Comparison of ENCODE assay signal across 12 cellular contexts in genomic region chr6:11241793-11242201, GRCh38. TPM values are rescaled to one million over a fixed set of nuclear protein-coding genes. Genes with fewer than 3 reads are reported as not detected.
DNase-seq lines count a peak whose midpoint lies in the region; ATAC-seq and TF ChIP-seq lines count a peak whose summit lies in the region.
"Had no signal": no experiment of that assay in that cellular context is flagged by ENCODE, and none has a peak within 500 bp of the region (broad histone marks: within the 10 kb centered on the region; RNA-seq: fewer than 3 reads in every experiment).

No MANE protein-coding gene starts in this region.

- peak; percentile 27 for DNase-seq in OCI-M1 (lab: John Stamatoyannopoulos, UW)
- peak; percentile 54 for DNase-seq in fibroblast of the aortic adventitia (ENCODE audit: low read depth)
- DNase-seq in lung (ENCODE audit: low spot score), result peak; percentile 87
- peak; percentile 90 for DNase-seq in testis
- no peak for DNase-seq in activated CD4-positive, alpha-beta T cell treated with anti-CD3 and anti-CD28 coated beads, Interleukin-2, amount 50 U/mL, for 48 hours
- DNase-seq in DMS 273 (lab: John Stamatoyannopoulos, UW; ENCODE audit: unreplicated experiment), result no peak
- no peak for DNase-seq in NCI-H226
- DNase-seq: activated T-cell treated with anti-CD3 and anti-CD28 coated beads, Interleukin-2, amount 50 U/mL, for 72 hours; esophagus squamous epithelium; NCI-H1694 treated with DMSO at 0.1 percent for 48 hours had no signal

- H3K27ac ChIP-seq in lung (ENCODE audit: low read depth in 1 of 2, low read length in 1 of 2) (peak overlapping the region in 1 of 2 donors; percentile 74), testis (peak overlapping the region; percentile 45 to 50)
- H3K27ac ChIP-seq: esophagus squamous epithelium had no signal

- TF ChIP-seq CTCF in fibroblast of the aortic adventitia (IDR thresholded peaks at IDR 0.05; ENCODE audit: insufficient read depth, low read length) (peak; percentile 86), lung (IDR thresholded peaks at IDR 0.05; ENCODE audit: control extremely low read depth, extremely low read depth) (peak; percentile 27), testis (IDR thresholded peaks at IDR 0.05) (peak; percentile 74 to 82 (median 78))

- 54 to 85% methylated on average over 17 of the region's 17 CpGs for WGBS in lung, 2 donors
- WGBS in testis, 2 donors, result 36 to 41% methylated on average over 16 to 17 of the region's 17 CpGs

- ATAC-seq in lung (ENCODE audit: insufficient read depth, low FRiP score), result peak; percentile 83
- no peak for ATAC-seq in HG02623 (IDR thresholded peaks at IDR 0.05; ENCODE audit: unreplicated experiment)
- ATAC-seq: activated T-cell treated with anti-CD3 and anti-CD28 coated beads, Interleukin-2, amount 50 U/mL, for 72 hours had no signal

- H3K9me3 ChIP-seq in lung (ENCODE audit: control insufficient read depth in 2 of 2, insufficient read depth in 1 of 2, low read length in 1 of 2) (no peaks in the 10 kb centered on the region), testis (no peaks in the 10 kb centered on the region)
- H3K9me3 ChIP-seq: esophagus squamous epithelium had no signal

- H3K4me1 ChIP-seq in lung (ENCODE audit: control insufficient read depth in 2 of 2, insufficient read depth in 2 of 2, low read length in 2 of 2), result peaks cover 0 to 15% of the 10 kb centered on the region in 2 donors
- peaks cover 19% of the 10 kb centered on the region for H3K4me1 ChIP-seq in testis

- H3K27me3 ChIP-seq in lung (ENCODE audit: control insufficient read depth, insufficient read depth) (no peaks in the 10 kb centered on the region), testis (no peaks in the 10 kb centered on the region)
- H3K27me3 ChIP-seq: esophagus squamous epithelium had no signal

- intact Hi-C loops in testis (cut with DNase I; ENCODE audit: low total_unique reads), result no loop called here

- TF ChIP-seq POLR2A in testis (IDR thresholded peaks at IDR 0.05), result no peak

- H3K4me3 ChIP-seq in fibroblast of the aortic adventitia (ENCODE audit: low read depth, low read length), result no peak overlapping the region
- no peak overlapping the region for H3K4me3 ChIP-seq in lung
- no peak overlapping the region for H3K4me3 ChIP-seq in testis
- H3K4me3 ChIP-seq: esophagus squamous epithelium, skin epidermis had no signal

- H3K36me3 ChIP-seq in lung (ENCODE audit: control insufficient read depth in 2 of 2, insufficient read depth in 2 of 2, low read length in 2 of 2), result no peaks in the 10 kb centered on the region
- H3K36me3 ChIP-seq in testis (ENCODE audit: low read depth, missing control alignments), result no peaks in the 10 kb centered on the region
- H3K36me3 ChIP-seq: esophagus squamous epithelium had no signal

RNA-seq across cellular contexts. Expression of gene NEDD9, which starts 9.3 kb away (rescaled TPM):
- total RNA-seq in fibroblast of the aortic adventitia (ENCODE audit: low replicate concordance) (0.33 and 0.36 TPM in 2 replicates), lung (100 to 1,000 TPM; 149 to 158 TPM), testis (10 to 100 TPM; 31.8 to 67.0 TPM)
- polyA plus RNA-seq in lung (100 to 1,000 TPM in 1 of 2 donors, 10 to 100 TPM in 1; 28.2 to 101 TPM), testis (ENCODE audit: insufficient read depth, low read depth, low replicate concordance) (21.0 TPM)

Comparison
In these comparisons a context has a peak if more than half of its experiments do, and no peak if none do; other contexts are left out.
1. DNase-seq: peak in OCI-M1 (single experiment), fibroblast of the aortic adventitia (single experiment), lung (single experiment) and testis (single experiment); none in activated CD4-positive, alpha-beta T cell treated with anti-CD3 and anti-CD28 coated beads, Interleukin-2, amount 50 U/mL, for 48 hours (0 of 2), DMS 273 (single experiment) and NCI-H226 (single experiment).
2. CTCF ChIP-seq: peak in every context shown above with its lines; median percentile 86 in fibroblast of the aortic adventitia; 78 in testis; 27 in lung.
3. RNA of gene NEDD9, which starts 9.3 kb away (total RNA-seq): 149 to 158 TPM in lung and 31.8 to 67.0 TPM in testis; 0.33 to 0.36 TPM in fibroblast of the aortic adventitia; every median in the first group is over 10 times any median in the second.